Comparison of ENCODE assay signal across 33 cellular contexts in the genomic region with DNA sequence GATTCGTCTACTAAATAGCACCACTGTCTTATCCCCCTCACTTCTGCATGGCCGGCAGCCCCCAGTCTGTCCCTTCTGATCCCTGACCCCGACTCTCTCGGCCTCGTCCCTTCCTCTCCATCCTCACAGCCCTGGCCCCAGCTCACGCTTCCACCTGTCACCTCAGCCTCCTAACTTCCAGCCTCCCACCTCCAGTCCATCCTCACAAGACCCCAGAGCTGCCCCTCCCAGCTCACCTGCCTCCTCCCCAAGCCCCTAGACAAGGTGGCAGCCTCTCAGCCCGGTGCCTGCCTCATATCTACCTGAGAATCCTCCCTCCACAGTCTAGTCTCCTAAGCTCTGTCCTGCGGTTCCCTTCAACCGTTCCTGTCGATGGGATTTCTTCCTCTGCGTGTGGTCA. TPM values are rescaled to one million over a fixed set of nuclear protein-coding genes. Genes with fewer than 3 reads are reported as not detected.
"Had no signal": no experiment of that assay in that cellular context is flagged by ENCODE, and none has a peak within 500 bp of the region (broad histone marks: within the 10 kb centered on the region; RNA-seq: fewer than 3 reads in every experiment).

No MANE protein-coding gene starts in this region.

- H3K36me3 Mint-ChIP-seq: activated naive CD8-positive, alpha-beta T cell had no signal

- H3K9me3 Mint-ChIP-seq: activated CD8-positive, alpha-beta T cell treated with anti-CD3 and anti-CD28 coated beads for 36 hours; activated T-cell treated with anti-CD3 and anti-CD28 coated beads, Interleukin-2, amount 50 U/mL, for 4 hours; activated T-helper 17 cell treated with anti-CD3 and anti-CD28 coated beads, Interleukin-2, amount 50 U/mL, for 72 hours; central memory CD8-positive, alpha-beta T cell; effector memory CD8-positive, alpha-beta T cell; T-helper 2 cell treated with Interferon-gamma antibody and Interleukin-4, amounts not matched to agents 5 μg/mL and 100 μg/mL, for 36 hours had no signal

- DNase-seq: activated CD4-positive, alpha-beta T cell treated with anti-CD3 and anti-CD28 coated beads for 48 hours; activated CD4-positive, alpha-beta T cell treated with anti-CD3 and anti-CD28 coated beads, Interleukin-2, amount 50 U/mL, for 1 hour; activated CD4-positive, alpha-beta T cell treated with anti-CD3 and anti-CD28 coated beads, Interleukin-2, amount 50 U/mL, for 48 hours; activated CD4-positive, CD25-positive, alpha-beta regulatory T cell; activated CD4-positive, CD25-positive, alpha-beta regulatory T cell treated with anti-CD3 and anti-CD28 coated beads, Interleukin-2, amount 50 U/mL, for 72 hours; activated CD8-positive, alpha-beta memory T cell treated with anti-CD3 and anti-CD28 coated beads for 24 hours; activated CD8-positive, alpha-beta T cell treated with anti-CD3 and anti-CD28 coated beads for 36 hours; activated effector memory CD4-positive, alpha-beta T cell treated with Interleukin-2 at 50 U/mL for 16 hours; activated gamma-delta T cell treated with Interleukin-2 at 50 U/mL for 16 hours; activated naive CD4-positive, alpha-beta T cell treated with anti-CD3 and anti-CD28 coated beads, Interleukin-2, amount 50 U/mL, for 16 hours; activated naive CD4-positive, alpha-beta T cell treated with Interleukin-2 at 50 U/mL for 16 hours; activated T-cell treated with anti-CD3 and anti-CD28 coated beads, Interleukin-2, amount 50 U/mL, for 4 hours; amniotic stem cell; anterior cingulate cortex; brain microvascular endothelial cell; cortex of kidney; dermis blood vessel endothelial cell; effector CD4-positive, alpha-beta T cell; effector memory CD8-positive, alpha-beta T cell; erythroblast; foreskin keratinocyte; gastrocnemius medialis; glutamatergic neuron; T-helper 17 cell; T1000 had no signal

- H3K4me3 ChIP-seq: esophagus muscularis mucosa, gastrocnemius medialis, heart left ventricle had no signal

- H3K4me3 Mint-ChIP-seq: activated CD8-positive, alpha-beta T cell treated with anti-CD3 and anti-CD28 coated beads for 36 hours; activated naive CD8-positive, alpha-beta T cell; activated T-cell treated with anti-CD3 and anti-CD28 coated beads, Interleukin-2, amount 50 U/mL, for 4 hours; activated T-helper 17 cell treated with anti-CD3 and anti-CD28 coated beads, Interleukin-2, amount 50 U/mL, for 72 hours; central memory CD8-positive, alpha-beta T cell; effector memory CD8-positive, alpha-beta T cell; T-helper 17 cell; T-helper 2 cell treated with Interferon-gamma antibody and Interleukin-4, amounts not matched to agents 5 μg/mL and 100 μg/mL, for 36 hours had no signal

- H3K27ac Mint-ChIP-seq: activated CD8-positive, alpha-beta T cell treated with anti-CD3 and anti-CD28 coated beads for 36 hours; activated naive CD8-positive, alpha-beta T cell; activated T-helper 17 cell treated with anti-CD3 and anti-CD28 coated beads, Interleukin-2, amount 50 U/mL, for 72 hours; effector memory CD8-positive, alpha-beta T cell; T-helper 17 cell; T-helper 2 cell treated with Interferon-gamma antibody and Interleukin-4, amounts not matched to agents 5 μg/mL and 100 μg/mL, for 36 hours had no signal

- H3K4me1 Mint-ChIP-seq: central memory CD8-positive, alpha-beta T cell had no signal

- H3K36me3 ChIP-seq: brain microvascular endothelial cell, esophagus muscularis mucosa, gastrocnemius medialis, heart left ventricle had no signal

- ATAC-seq: activated CD8-positive, alpha-beta T cell treated with anti-CD3 and anti-CD28 coated beads for 36 hours; activated T-cell treated with anti-CD3 and anti-CD28 coated beads, Interleukin-2, amount 50 U/mL, for 4 hours; activated T-helper 17 cell treated with anti-CD3 and anti-CD28 coated beads, Interleukin-2, amount 50 U/mL, for 72 hours; effector memory CD8-positive, alpha-beta T cell; foreskin keratinocyte; gastrocnemius medialis; heart left ventricle; T-helper 17 cell had no signal

RNA-seq across cellular contexts. Expression of a gene that starts 10.0 kb away (rescaled TPM):
- total RNA-seq: astrocyte, bronchial epithelial cell, foreskin keratinocyte had no signal
- polyA plus RNA-seq: foreskin keratinocyte had no signal

RNA-seq across cellular contexts. Expression of a gene that starts 46.3 kb away (rescaled TPM):
- total RNA-seq: astrocyte, dermis blood vessel endothelial cell had no signal
